Comparison of ENCODE assay signal across 8 cellular contexts in the genomic region with DNA sequence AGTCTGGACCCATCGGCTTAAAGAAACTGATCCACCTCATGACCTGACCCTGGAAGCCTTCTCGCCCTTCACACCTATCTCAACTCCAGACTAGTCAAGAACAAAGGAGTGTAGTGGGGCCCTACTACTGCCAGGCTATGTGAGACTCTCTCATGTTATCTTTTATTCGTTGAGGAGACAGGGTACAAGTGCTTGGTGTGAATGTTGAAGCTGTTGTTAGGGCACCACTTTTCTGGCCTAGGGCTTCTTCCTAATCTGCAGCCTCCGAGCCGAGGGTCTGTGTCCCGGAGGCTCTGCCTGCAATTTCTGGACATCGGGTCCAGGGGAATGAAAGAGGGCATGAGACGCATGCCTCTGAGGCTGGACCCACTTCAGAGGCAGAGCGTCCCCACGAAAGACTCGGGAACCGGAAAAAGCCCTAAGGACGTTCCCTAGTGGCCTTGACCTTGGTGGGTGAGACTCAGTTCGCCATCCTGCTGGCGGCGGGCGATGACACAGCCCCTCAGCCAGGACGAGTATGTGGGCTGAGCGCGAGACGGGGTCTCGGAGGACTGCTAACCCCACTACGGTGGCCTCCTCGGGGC. TPM values are rescaled to one million over a fixed set of nuclear protein-coding genes. Genes with fewer than 3 reads are reported as not detected.
DNase-seq lines count a peak whose midpoint lies in the region; ATAC-seq, FAIRE-seq and TF ChIP-seq lines count a peak whose summit lies in the region.

No MANE protein-coding gene starts in this region.

- TF ChIP-seq EP300 in HepG2 (IDR thresholded peaks at IDR 0.05; ENCODE audit: low read depth in 2 of 2, low read length in 2 of 2) = no peak
- TF ChIP-seq EP300 in HepG2 (CRISPR knock-in tag; IDR thresholded peaks at IDR 0.05; ENCODE audit: borderline replicate concordance) = no peak

- intact Hi-C loops in HepG2 (cut with micrococcal nuclease; ENCODE audit: unreplicated experiment) = no loop called here

- H3K79me2 ChIP-seq in HepG2 (ENCODE audit: insufficient read depth, low read length) = peaks cover 50% of the 10 kb centered on the region

- TF ChIP-seq RAD21 in HepG2 (CRISPR knock-in tag; IDR thresholded peaks at IDR 0.05) = no peak

- H3K9me3 ChIP-seq in HepG2 (ENCODE audit: low read length) = no peaks in the 10 kb centered on the region

- H3K36me3 Mint-ChIP-seq in type B pancreatic cell = no peaks in the 10 kb centered on the region

- WGBS in HepG2 (ENCODE audit: low lambda C conversion rate) = 5% methylated on average over 6 of the region's 24 CpGs

- in situ Hi-C loops in HepG2 (cut with HindIII; ENCODE audit: extremely low pct_ligation_motif_present, low pct_unique_long_range_greater_than_20kb) = loop anchor here (25.0 kb wide), 1 partner anchor 511 kb away; no protein-coding TSS in a partner anchor

- no peaks in the 10 kb centered on the region for H3K27me3 Mint-ChIP-seq in type B pancreatic cell

- H3K4me1 Mint-ChIP-seq in type B pancreatic cell (ENCODE audit: unreplicated experiment) = peaks cover 19% of the 10 kb centered on the region

- H3K9me3 Mint-ChIP-seq in type B pancreatic cell = no peaks in the 10 kb centered on the region

- ATAC-seq in HG03039 (IDR thresholded peaks at IDR 0.05; ENCODE audit: unreplicated experiment) (peak; percentile 26), HepG2 (peak; percentile 10; the same call in 2 of the 3 replicates), HG03139 (IDR thresholded peaks at IDR 0.05; ENCODE audit: unreplicated experiment) (no peak), GM21390 (IDR thresholded peaks at IDR 0.05; ENCODE audit: unreplicated experiment) (no peak)

- peak overlapping the region; percentile 93 to 99 (median 99) for H3K4me3 ChIP-seq in HepG2 (replicated peaks in 1 of 3; ENCODE audit: insufficient read depth in 1 of 3, low read depth in 2 of 3, low read length in 3 of 3)

- TSS peak; percentile 91 for BruUV-seq in HepG2 (replicated peaks; lab: Mats Ljungman, UMichigan)

- POLR2A ChIA-PET in HepG2 (lab: Yijun Ruan, JAX) = interaction anchor here (1.0 to 2.3 kb wide), 2 partner anchors 84 to 118 kb away, joined by 3 to 14 read pairs; a partner anchor contains a TSS

- H3K4me3 Mint-ChIP-seq in type B pancreatic cell = peak overlapping the region; percentile 91

- no peaks in the 10 kb centered on the region; a peak in 1 of 5 replicates for H3K27me3 ChIP-seq in HepG2 (ENCODE audit: control insufficient read depth in 1 of 2, insufficient read depth in 2 of 2, low read length in 2 of 2)

- TF ChIP-seq POLR2A in HepG2 (IDR thresholded peaks at IDR 0.05; ENCODE audit: insufficient read depth in 1 of 2, low read depth in 2 of 2, low read length in 2 of 2) = no peak

- H3K27ac Mint-ChIP-seq in type B pancreatic cell = peak overlapping the region; percentile 91

- no peak for TF ChIP-seq CTCF in C4-2B (conservative IDR thresholded peaks at IDR 0.05)
- TF ChIP-seq CTCF in HepG2 (CRISPR knock-in tag; IDR thresholded peaks at IDR 0.05) = no peak
- TF ChIP-seq CTCF in type B pancreatic cell (conservative IDR thresholded peaks at IDR 0.05) = no peak

- FAIRE-seq in HepG2 (lab: Jason Lieb, UNC) = no peak

- CTCF ChIA-PET in HepG2 (lab: Yijun Ruan, JAX; ENCODE audit: low intra/inter-chr PET ratio, low total read pairs) = interaction anchor here (0.8 to 1.4 kb wide), 3 partner anchors 84 to 147 kb away, joined by 3 to 4 read pairs (median 3); a partner anchor contains a TSS

- H3K9ac ChIP-seq in HepG2 (ENCODE audit: insufficient read depth, low read depth, low read length) = peak overlapping the region; percentile 99

- peaks cover 23% of the 10 kb centered on the region for H3K4me1 ChIP-seq in HepG2 (ENCODE audit: insufficient read depth, low read length)

- H3K27ac ChIP-seq in C4-2B = peak overlapping the region; percentile 97
- peak overlapping the region; percentile 62 for H3K27ac ChIP-seq in angular gyrus (ENCODE audit: low read depth, low read length)
- H3K27ac ChIP-seq in HepG2 (ENCODE audit: extremely low read length, insufficient read depth, low read length) = peak overlapping the region; percentile 96

- peaks cover 2 to 15% of the 10 kb centered on the region in 2 experiments; a peak in 3 of 5 replicates for H3K36me3 ChIP-seq in HepG2 (replicated peaks in 1 of 2; ENCODE audit: control insufficient read depth in 1 of 2, insufficient read depth in 2 of 2, low read length in 2 of 2)

- peak overlapping the region; percentile 75 for H3K4me2 ChIP-seq in HepG2 (ENCODE audit: low read depth, low read length)

- no peak for DNase-seq in HepG2 (ENCODE audit: low spot score)
- DNase-seq in type B pancreatic cell (ENCODE audit: extremely low spot score, unreplicated experiment) = no peak
- DNase-seq in effector CD8-positive, alpha-beta T cell (lab: John Stamatoyannopoulos, UW) = no peak

- H4K20me1 ChIP-seq in HepG2 (ENCODE audit: insufficient read depth, low read length) = peaks cover 5% of the 10 kb centered on the region; the same call in 1 of the 2 replicates

- no peak overlapping the region for H2AFZ ChIP-seq in HepG2 (ENCODE audit: low read length)

TF ChIP-seq in HepG2, 621 proteins besides CTCF, POLR2A, EP300 and RAD21 (continues in another document):
- TF ChIP-seq TAF15 (IDR thresholded peaks at IDR 0.05; ENCODE audit: low read depth, low read length, poor library complexity, severe bottlenecking) = no peak
- TF ChIP-seq ETV5 (CRISPR knock-in tag; IDR thresholded peaks at IDR 0.05; ENCODE audit: borderline replicate concordance) = no peak; the same call in 1 of the 2 replicates
- no peak for TF ChIP-seq GATA4 (IDR thresholded peaks at IDR 0.05; ENCODE audit: borderline replicate concordance, low read depth)
- TF ChIP-seq, protein P1, sequence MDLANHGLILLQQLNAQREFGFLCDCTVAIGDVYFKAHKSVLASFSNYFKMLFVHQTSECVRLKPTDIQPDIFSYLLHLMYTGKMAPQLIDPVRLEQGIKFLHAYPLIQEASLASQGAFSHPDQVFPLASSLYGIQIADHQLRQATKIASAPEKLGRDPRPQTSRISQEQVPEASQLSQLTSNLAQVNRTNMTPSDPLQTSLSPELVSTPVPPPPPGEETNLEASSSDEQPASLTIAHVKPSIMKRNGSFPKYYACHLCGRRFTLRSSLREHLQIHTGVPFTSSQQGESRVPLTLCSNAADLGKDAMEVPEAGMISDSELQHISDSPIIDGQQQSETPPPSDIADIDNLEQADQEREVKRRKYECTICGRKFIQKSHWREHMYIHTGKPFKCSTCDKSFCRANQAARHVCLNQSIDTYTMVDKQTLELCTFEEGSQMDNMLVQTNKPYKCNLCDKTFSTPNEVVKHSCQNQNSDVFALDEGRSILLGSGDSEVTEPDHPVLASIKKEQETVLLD (CRISPR knock-in tag; IDR thresholded peaks at IDR 0.05; ENCODE audit: low read depth) = no peak
- TF ChIP-seq GATAD2A (CRISPR knock-in tag; IDR thresholded peaks at IDR 0.05) = no peak
- TF ChIP-seq ZNF670 (CRISPR knock-in tag; IDR thresholded peaks at IDR 0.05; ENCODE audit: borderline replicate concordance) = 0 out of 2 replicates have a peak, but pooled peaks have one; percentile 45
- TF ChIP-seq NFKB2 (CRISPR knock-in tag; IDR thresholded peaks at IDR 0.05; ENCODE audit: borderline replicate concordance) = 0 out of 2 replicates have a peak, but pooled peaks have one; percentile 36
- TF ChIP-seq RORA (CRISPR knock-in tag; IDR thresholded peaks at IDR 0.05) = no peak
- no peak for TF ChIP-seq ZNF20 (CRISPR knock-in tag; IDR thresholded peaks at IDR 0.05)
- TF ChIP-seq, protein P2, sequence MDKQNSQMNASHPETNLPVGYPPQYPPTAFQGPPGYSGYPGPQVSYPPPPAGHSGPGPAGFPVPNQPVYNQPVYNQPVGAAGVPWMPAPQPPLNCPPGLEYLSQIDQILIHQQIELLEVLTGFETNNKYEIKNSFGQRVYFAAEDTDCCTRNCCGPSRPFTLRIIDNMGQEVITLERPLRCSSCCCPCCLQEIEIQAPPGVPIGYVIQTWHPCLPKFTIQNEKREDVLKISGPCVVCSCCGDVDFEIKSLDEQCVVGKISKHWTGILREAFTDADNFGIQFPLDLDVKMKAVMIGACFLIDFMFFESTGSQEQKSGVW (CRISPR knock-in tag; IDR thresholded peaks at IDR 0.05; ENCODE audit: borderline replicate concordance) = no peak
- TF ChIP-seq IRX3 (CRISPR knock-in tag; IDR thresholded peaks at IDR 0.05; ENCODE audit: borderline replicate concordance, low read depth) = 0 out of 2 replicates have a peak, but pooled peaks have one; percentile 7
- no peak for TF ChIP-seq SRY (CRISPR knock-in tag; IDR thresholded peaks at IDR 0.05)
- TF ChIP-seq SMYD3 (CRISPR knock-in tag; IDR thresholded peaks at IDR 0.05) = 0 out of 2 replicates have a peak, but pooled peaks have one; percentile 10
- TF ChIP-seq GTF3A (CRISPR knock-in tag; conservative IDR thresholded peaks at IDR 0.05) = no peak
- TF ChIP-seq ESRRA (CRISPR knock-in tag; IDR thresholded peaks at IDR 0.05; ENCODE audit: low read depth) = peak; percentile 9; the same call in 1 of the 2 replicates

RNA-seq across cellular contexts. Expression of a gene that starts 0.7 kb away (rescaled TPM):
- total RNA-seq in HepG2 (2016; rRNA removed; fragmentation: Illumina TruSeq; extraction: Trizol) (47.6 and 56.8 TPM in 2 replicates), type B pancreatic cell (ENCODE audit: low replicate concordance) (65.2 and 70.3 TPM in 2 replicates)
- total RNA-seq in HepG2 (2016; cell fraction: cytosol; rRNA removed; fragmentation: Illumina TruSeq; extraction: Trizol; ENCODE audit: low read depth) = 11.4 and 12.0 TPM in 2 replicates
- 49.7 and 50.5 TPM in 2 replicates for total RNA-seq in HepG2 (2016; cell fraction: insoluble cytoplasmic fraction; rRNA removed; fragmentation: Illumina TruSeq; extraction: Trizol)
- total RNA-seq in HepG2 (2016; cell fraction: membrane; rRNA removed; fragmentation: Illumina TruSeq; extraction: Trizol) = 13.0 and 15.4 TPM in 2 replicates
- total RNA-seq in HepG2 (2016; cell fraction: nucleus; rRNA removed; fragmentation: Illumina TruSeq; extraction: Trizol) = 46.2 and 51.3 TPM in 2 replicates
- polyA plus RNA-seq in HepG2 (2011; rRNA removed) = 24.0 and 25.1 TPM in 2 replicates
- polyA plus RNA-seq in HepG2 (2011; cell fraction: cytosol; rRNA removed) = 16.9 and 18.9 TPM in 2 replicates
- 95.4 and 110 TPM in 2 replicates for polyA plus RNA-seq in HepG2 (2011; cell fraction: nucleus; rRNA removed)
- polyA plus RNA-seq in HepG2 (2012) = 43.5 and 45.3 TPM in 2 replicates
- 4.3 and 4.6 TPM in 2 replicates for polyA plus RNA-seq in HepG2 (2016; cell fraction: cytosol; fragmentation: Illumina TruSeq; extraction: Trizol; ENCODE audit: low read depth)
- polyA plus RNA-seq in HepG2 (2016; cell fraction: insoluble cytoplasmic fraction; fragmentation: Illumina TruSeq; extraction: Trizol; ENCODE audit: low read depth) = 42.1 and 52.6 TPM in 2 replicates
- 10.0 and 10.7 TPM in 2 replicates for polyA plus RNA-seq in HepG2 (2016; cell fraction: membrane; fragmentation: Illumina TruSeq; extraction: Trizol; ENCODE audit: low read depth)
- 98.5 and 103 TPM in 2 replicates for polyA plus RNA-seq in HepG2 (2016; cell fraction: nucleus; fragmentation: Illumina TruSeq; extraction: Trizol; ENCODE audit: insufficient read depth, low read depth)
- 21.2 and 48.5 TPM in 2 replicates for polyA minus RNA-seq in HepG2 (2011; rRNA and poly(A)+ RNA removed; ENCODE audit: low replicate concordance)
- 13.3 and 15.7 TPM in 2 replicates for polyA minus RNA-seq in HepG2 (2011; cell fraction: cytosol; rRNA and poly(A)+ RNA removed)
- 38.4 and 48.9 TPM in 2 replicates for polyA minus RNA-seq in HepG2 (2011; cell fraction: nucleus; rRNA and poly(A)+ RNA removed)

Comparison
In these comparisons a context has a peak if more than half of its experiments do, and no peak if none do; other contexts are left out.
1. ATAC-seq: peak in HG03039 (single experiment) and HepG2 (single experiment); none in HG03139 (single experiment) and GM21390 (single experiment).
2. Peak in every context shown above with its lines, with median percentiles within 50 percentile points of each other: H3K27ac ChIP-seq.